In the genomic region with DNA sequence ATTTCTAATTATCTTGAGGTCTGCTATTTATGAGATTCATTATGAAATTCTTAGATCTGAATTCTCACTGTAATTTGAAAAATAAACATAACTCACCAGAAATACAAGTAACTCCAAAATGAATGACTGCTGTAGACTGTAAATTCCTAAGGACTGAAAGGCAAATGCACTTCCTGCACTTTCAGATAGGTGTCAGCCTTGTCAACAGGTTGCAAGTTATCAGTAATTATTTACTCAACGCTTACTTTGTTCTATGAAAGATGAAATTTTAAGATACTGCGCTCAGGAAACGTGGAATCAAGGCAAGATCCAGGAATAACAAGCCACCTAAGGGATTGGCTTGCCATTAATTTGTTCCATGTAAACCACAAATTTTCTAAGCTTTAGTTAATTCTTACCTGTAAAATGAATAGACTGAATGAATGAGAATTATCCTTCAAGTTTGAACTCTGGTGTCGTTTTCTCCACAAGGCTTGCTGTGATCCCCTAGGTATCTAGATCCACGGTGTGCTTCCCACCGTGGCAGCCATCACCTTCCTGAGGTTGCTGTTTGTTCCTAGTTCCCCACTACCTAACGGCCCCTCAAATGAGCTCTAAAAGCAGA, we compare ENCODE assay signal across 9 cellular contexts. TPM values are rescaled to one million over a fixed set of nuclear protein-coding genes. Genes with fewer than 3 reads are reported as not detected.
A peak's percentile ranks its signal among the peaks of the same experiment; 100 is the strongest.
DNase-seq lines count a peak whose midpoint lies in the region; ATAC-seq and TF ChIP-seq lines count a peak whose summit lies in the region.
"Had no signal": no experiment of that assay in that cellular context is flagged by ENCODE, and none has a peak within 500 bp of the region (broad histone marks: within the 10 kb centered on the region; RNA-seq: fewer than 3 reads in every experiment).

No MANE protein-coding gene starts in this region.

- no peaks in the 10 kb centered on the region for H3K9me3 Mint-ChIP-seq in Caco-2 (ENCODE audit: unreplicated experiment)
- H3K9me3 Mint-ChIP-seq in T-helper 2 cell treated with Interferon-gamma antibody and Interleukin-4, amounts not matched to agents 5 μg/mL and 100 μg/mL, for 36 hours = no peaks in the 10 kb centered on the region

- H3K36me3 ChIP-seq in Caco-2 (ENCODE audit: control insufficient read depth, insufficient read depth, low read length) (no peaks in the 10 kb centered on the region), WERI-Rb-1 (no peaks in the 10 kb centered on the region; the same call in 1 of the 2 replicates)

- no peaks in the 10 kb centered on the region for H3K27me3 ChIP-seq in Caco-2 (replicated peaks; ENCODE audit: control insufficient read depth, insufficient read depth, low read length)
- H3K27me3 ChIP-seq in WERI-Rb-1 (ENCODE audit: insufficient read depth, low read depth, severe bottlenecking) = no peaks in the 10 kb centered on the region
- H3K27me3 ChIP-seq: neutrophil had no signal

- H3K36me3 Mint-ChIP-seq in Caco-2 (ENCODE audit: insufficient read depth, unreplicated experiment) = peaks cover 13% of the 10 kb centered on the region
- no peaks in the 10 kb centered on the region for H3K36me3 Mint-ChIP-seq in T-helper 2 cell treated with Interferon-gamma antibody and Interleukin-4, amounts not matched to agents 5 μg/mL and 100 μg/mL, for 36 hours (ENCODE audit: low read depth)

- no peaks in the 10 kb centered on the region for H3K27me3 Mint-ChIP-seq in Caco-2 (ENCODE audit: insufficient read depth, unreplicated experiment)
- H3K27me3 Mint-ChIP-seq in T-helper 2 cell treated with Interferon-gamma antibody and Interleukin-4, amounts not matched to agents 5 μg/mL and 100 μg/mL, for 36 hours (ENCODE audit: low read depth) = no peaks in the 10 kb centered on the region

- peaks cover 6% of the 10 kb centered on the region for H3K4me1 Mint-ChIP-seq in Caco-2 (ENCODE audit: low read depth, unreplicated experiment)
- H3K4me1 Mint-ChIP-seq in T-helper 2 cell treated with Interferon-gamma antibody and Interleukin-4, amounts not matched to agents 5 μg/mL and 100 μg/mL, for 36 hours (ENCODE audit: low read depth) = no peaks in the 10 kb centered on the region

- peak; percentile 67 for ATAC-seq in GM18909 (IDR thresholded peaks at IDR 0.05; ENCODE audit: poor library complexity, unreplicated experiment)
- ATAC-seq in stimulated activated naive CD8-positive, alpha-beta T cell treated with anti-CD3 and anti-CD28 coated beads, Interleukin-15, Interleukin-2, amounts not matched to agents 100 U/mL and 50 U/mL, for 24 hours = no peak
- ATAC-seq in HG02763 (IDR thresholded peaks at IDR 0.05; ENCODE audit: unreplicated experiment) = no peak

- BruUV-seq in Caco-2 (replicated peaks; lab: Mats Ljungman, UMichigan) = no TSS peak

- no peaks in the 10 kb centered on the region for H3K4me1 ChIP-seq in Caco-2

- intact Hi-C loops in Caco-2 (cut with micrococcal nuclease; ENCODE audit: unreplicated experiment) = loop anchor here (1.0 to 5.0 kb wide), 3 partner anchors 66 to 634 kb away; no protein-coding TSS in a partner anchor

- TF ChIP-seq CTCF in Caco-2 (IDR thresholded peaks at IDR 0.05; ENCODE audit: insufficient read depth in 1 of 2, low read depth in 1 of 2, low read length in 1 of 2, severe bottlenecking in 1 of 2, unreplicated experiment in 1 of 2) = peak; percentile 79 to 83
- peak; percentile 67 for TF ChIP-seq CTCF in WERI-Rb-1 (IDR thresholded peaks at IDR 0.05; ENCODE audit: low read depth, low read length)

- no peak overlapping the region for H3K4me3 Mint-ChIP-seq in Caco-2 (ENCODE audit: unreplicated experiment)
- no peak overlapping the region for H3K4me3 Mint-ChIP-seq in T-helper 2 cell treated with Interferon-gamma antibody and Interleukin-4, amounts not matched to agents 5 μg/mL and 100 μg/mL, for 36 hours

- CTCF ChIA-PET in Caco-2 (lab: Charles Lee) = interaction anchor here (0.6 to 1.2 kb wide), 3 partner anchors 14 to 635 kb away, joined by 3 to 4 read pairs (median 3); no protein-coding TSS in a partner anchor

- H3K4me3 ChIP-seq in Caco-2 (ENCODE audit: low read depth, low read length) (no peak overlapping the region), WERI-Rb-1 (ENCODE audit: low read depth, low read length) (no peak overlapping the region)

- DNase-seq in Caco-2 (peak in 1 of 2 experiments; percentile 56), LHCN-M2 (ENCODE audit: low read depth) (peak; percentile 41), WERI-Rb-1 (peak; percentile 25), glomerular endothelial cell (ENCODE audit: extremely low read depth, low read depth, low spot score) (peak; percentile 42)
- DNase-seq in stimulated activated naive CD8-positive, alpha-beta T cell treated with anti-CD3 and anti-CD28 coated beads, Interleukin-15, Interleukin-2, amounts not matched to agents 100 U/mL and 50 U/mL, for 24 hours = peak; percentile 10
- no peak for DNase-seq in T-helper 2 cell treated with Interferon-gamma antibody and Interleukin-4, amounts not matched to agents 5 μg/mL and 100 μg/mL, for 36 hours (ENCODE audit: low spot score)

- POLR2A ChIA-PET in Caco-2 (lab: Charles Lee) = no interaction called here

- H3K9me3 ChIP-seq in Caco-2 = no peaks in the 10 kb centered on the region
- no peaks in the 10 kb centered on the region for H3K9me3 ChIP-seq in WERI-Rb-1 (ENCODE audit: severe bottlenecking)
- H3K9me3 ChIP-seq: neutrophil had no signal

- H3K27ac Mint-ChIP-seq in Caco-2 (ENCODE audit: unreplicated experiment) = no peak overlapping the region
- no peak overlapping the region for H3K27ac Mint-ChIP-seq in T-helper 2 cell treated with Interferon-gamma antibody and Interleukin-4, amounts not matched to agents 5 μg/mL and 100 μg/mL, for 36 hours

- H3K27ac ChIP-seq in WERI-Rb-1 = no peak overlapping the region
- H3K27ac ChIP-seq: neutrophil had no signal

RNA-seq across cellular contexts. Expression of gene DHX32, which starts 12.6 kb away (rescaled TPM):
- total RNA-seq in Caco-2 (2022) = 24.8 and 25.0 TPM in 2 replicates
- 37.4 and 38.7 TPM in 2 replicates for total RNA-seq in LHCN-M2 (2014; rRNA removed)
- 12.8 TPM for polyA plus RNA-seq in LHCN-M2 (2012)
- 52.0 and 63.9 TPM in 2 replicates for total RNA-seq in glomerular endothelial cell

RNA-seq across cellular contexts. Expression of gene FANK1, which starts 27.9 kb away (rescaled TPM):
- total RNA-seq in Caco-2 (2022) (0.49 and 0.73 TPM in 2 replicates), LHCN-M2 (2014; rRNA removed) (2.2 and 2.3 TPM in 2 replicates), glomerular endothelial cell (4.8 and 11.4 TPM in 2 replicates)
- polyA plus RNA-seq in LHCN-M2 (2012) = 1.7 TPM

RNA-seq across cellular contexts. Expression of gene BCCIP, which starts 45.1 kb away (rescaled TPM):
- total RNA-seq in Caco-2 (2022) (87.3 and 91.2 TPM in 2 replicates), LHCN-M2 (2014; rRNA removed) (66.9 and 68.1 TPM in 2 replicates), glomerular endothelial cell (27.8 and 39.4 TPM in 2 replicates)
- polyA plus RNA-seq in LHCN-M2 (2012) = 34.4 TPM

RNA-seq across cellular contexts. Expression of gene UROS, which starts 45.4 kb away (rescaled TPM):
- total RNA-seq in Caco-2 (2022) (53.2 and 53.4 TPM in 2 replicates), LHCN-M2 (2014; rRNA removed) (93.6 and 106 TPM in 2 replicates), glomerular endothelial cell (61.9 and 86.3 TPM in 2 replicates)
- polyA plus RNA-seq in LHCN-M2 (2012) = 75.6 TPM
